ENCODE assay signal across 22 cellular contexts in the genomic region with DNA sequence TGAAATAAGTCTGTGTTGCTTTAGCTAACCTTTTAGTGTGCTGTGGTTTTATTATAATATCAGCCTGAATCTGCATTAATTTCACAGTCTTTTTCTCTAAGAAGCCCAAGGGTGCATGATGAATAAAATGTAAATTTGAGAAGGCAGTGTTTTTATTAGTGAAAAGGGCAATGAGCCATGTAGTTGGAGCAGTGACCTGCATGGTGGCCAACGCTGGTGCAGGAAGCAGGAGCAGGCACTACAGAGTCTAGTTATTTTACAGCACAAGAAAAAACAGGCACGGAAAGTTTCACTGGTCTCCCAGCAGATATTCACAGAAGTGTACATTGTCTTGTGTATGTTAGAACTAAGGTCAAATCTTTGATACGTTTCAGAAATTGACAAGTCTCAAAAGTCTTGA.
DNase-seq lines count a peak whose midpoint lies in the region; ATAC-seq and TF ChIP-seq lines count a peak whose summit lies in the region.
"Had no signal": no experiment of that assay in that cellular context is flagged by ENCODE, and none has a peak within 500 bp of the region (broad histone marks: within the 10 kb centered on the region; RNA-seq: fewer than 3 reads in every experiment).

No MANE protein-coding gene starts in this region.

- no peak overlapping the region for H3K4me3 ChIP-seq in CD4-positive, CD25-positive, alpha-beta regulatory T cell (ENCODE audit: low read depth, low read length)
- H3K4me3 ChIP-seq in Karpas-422 (ENCODE audit: low read length) (no peak overlapping the region), osteoblast (ENCODE audit: insufficient read depth, low read length) (no peak overlapping the region)
- H3K4me3 ChIP-seq: body of pancreas, uterus had no signal

- H3K27me3 ChIP-seq in CD4-positive, CD25-positive, alpha-beta regulatory T cell (ENCODE audit: control insufficient read depth, insufficient read depth, low read length) = no peaks in the 10 kb centered on the region
- no peaks in the 10 kb centered on the region for H3K27me3 ChIP-seq in Karpas-422 (ENCODE audit: low read length)
- no peaks in the 10 kb centered on the region for H3K27me3 ChIP-seq in osteoblast (ENCODE audit: insufficient read depth, low read length)
- H3K27me3 ChIP-seq: body of pancreas, uterus had no signal

- H3K36me3 ChIP-seq in CD4-positive, CD25-positive, alpha-beta regulatory T cell (ENCODE audit: control insufficient read depth, insufficient read depth, low read length) = peaks cover 90% of the 10 kb centered on the region
- H3K36me3 ChIP-seq in Karpas-422 (ENCODE audit: insufficient read depth, low read length) (no peaks in the 10 kb centered on the region), osteoblast (ENCODE audit: insufficient read depth, low read length) (no peaks in the 10 kb centered on the region)
- H3K36me3 ChIP-seq: uterus had no signal

- no peak for DNase-seq in CD4-positive, CD25-positive, alpha-beta regulatory T cell
- peak; percentile 65 for DNase-seq in G401 (ENCODE audit: low spot score)
- DNase-seq in naive B cell = no peak
- DNase-seq in LoVo (ENCODE audit: low spot score) = no peak
- no peak for DNase-seq in Karpas-422
- DNase-seq in osteoblast (ENCODE audit: insufficient read length, low spot score, missing footprints) = no peak
- DNase-seq: activated naive CD4-positive, alpha-beta T cell; body of pancreas; Calu3; KBM-7; NCI-H1092 treated with DMSO at 0.1 percent for 48 hours; NCI-H2107; NCI-H510A treated with DMSO at 0.1 percent for 48 hours; SHP77 treated with DMSO at 0.1 percent for 48 hours; stimulated activated CD4-positive, alpha-beta T cell treated with anti-CD3 and anti-CD28 coated beads, Interleukin-2, amount 100 ng/mL, for 48 hours; substantia nigra; T-helper 2 cell; uterus had no signal

- H3K4me1 ChIP-seq in CD4-positive, CD25-positive, alpha-beta regulatory T cell (ENCODE audit: control insufficient read depth, insufficient read depth, low read length, poor library complexity, severe bottlenecking) = peaks cover 41% of the 10 kb centered on the region
- H3K4me1 ChIP-seq in Karpas-422 (ENCODE audit: low read length) (peaks cover 13% of the 10 kb centered on the region), osteoblast (ENCODE audit: insufficient read depth, low read length) (no peaks in the 10 kb centered on the region)
- H3K4me1 ChIP-seq: parathyroid adenoma had no signal

- H2AFZ ChIP-seq in Karpas-422 (ENCODE audit: low read length) = no peak overlapping the region
- no peak overlapping the region for H2AFZ ChIP-seq in osteoblast (ENCODE audit: low read length)
- H2AFZ ChIP-seq: parathyroid adenoma had no signal

- H3K79me2 ChIP-seq in Karpas-422 (ENCODE audit: low read length) (no peaks in the 10 kb centered on the region), osteoblast (ENCODE audit: insufficient read depth, low read length) (no peaks in the 10 kb centered on the region)
- H3K79me2 ChIP-seq: parathyroid adenoma had no signal

- peaks cover 51 to 94% (median 59%) of the 10 kb centered on the region in 4 donors for H3K4me1 Mint-ChIP-seq in CD4-positive, CD25-positive, alpha-beta regulatory T cell
- peaks cover 69% of the 10 kb centered on the region for H3K4me1 Mint-ChIP-seq in activated T-helper 17 cell treated with anti-CD3 and anti-CD28 coated beads, Interleukin-2, amount 50 U/mL, for 72 hours
- H3K4me1 Mint-ChIP-seq in naive B cell = peaks cover 58 to 82% (median 59%) of the 10 kb centered on the region in 3 donors

- no peak overlapping the region for H3K9ac ChIP-seq in Karpas-422 (ENCODE audit: low read length)
- H3K9ac ChIP-seq: parathyroid adenoma had no signal

- no peak for TF ChIP-seq CTCF in osteoblast (IDR thresholded peaks at IDR 0.05; ENCODE audit: extremely low read depth, low read depth, low read length)

- peak overlapping the region in 3 of 4 donors; percentile 8 to 31 (median 12) for H3K4me3 Mint-ChIP-seq in CD4-positive, CD25-positive, alpha-beta regulatory T cell
- peak overlapping the region; percentile 34 for H3K4me3 Mint-ChIP-seq in activated T-helper 17 cell treated with anti-CD3 and anti-CD28 coated beads, Interleukin-2, amount 50 U/mL, for 72 hours
- H3K4me3 Mint-ChIP-seq in naive B cell = peak overlapping the region in 5 of 8 donors; percentile 12 to 61 (median 49)

- no peaks in the 10 kb centered on the region for H4K20me1 ChIP-seq in Karpas-422 (ENCODE audit: insufficient read depth, low read depth, low read length)
- no peaks in the 10 kb centered on the region for H4K20me1 ChIP-seq in osteoblast (ENCODE audit: insufficient read depth, low read length)

- no peaks in the 10 kb centered on the region for H3K9me2 ChIP-seq in Karpas-422 (replicated peaks; ENCODE audit: insufficient read depth, low read length)

- H3K27ac Mint-ChIP-seq in CD4-positive, CD25-positive, alpha-beta regulatory T cell = peak overlapping the region in 2 of 3 donors; percentile 32 to 85
- peak overlapping the region; percentile 83 for H3K27ac Mint-ChIP-seq in activated T-helper 17 cell treated with anti-CD3 and anti-CD28 coated beads, Interleukin-2, amount 50 U/mL, for 72 hours
- H3K27ac Mint-ChIP-seq in naive B cell = peak overlapping the region in 4 of 6 donors; percentile 24 to 78 (median 52)

- ATAC-seq in CD4-positive, CD25-positive, alpha-beta regulatory T cell (ENCODE audit: low read depth in 2 of 2) = no peak
- no peak for ATAC-seq in activated T-helper 17 cell treated with anti-CD3 and anti-CD28 coated beads, Interleukin-2, amount 50 U/mL, for 72 hours (replicated peaks)
- ATAC-seq in naive B cell (ENCODE audit: low read depth in 2 of 2) (no peak), HG03280 (IDR thresholded peaks at IDR 0.05; ENCODE audit: unreplicated experiment) (no peak)
- ATAC-seq: body of pancreas, left lobe of liver had no signal

- H3K27ac ChIP-seq in CD4-positive, CD25-positive, alpha-beta regulatory T cell (ENCODE audit: insufficient read depth, low read length, poor library complexity, severe bottlenecking) = peak overlapping the region; percentile 41
- no peak overlapping the region for H3K27ac ChIP-seq in Karpas-422 (ENCODE audit: low read length)
- H3K27ac ChIP-seq in osteoblast (ENCODE audit: low read depth, low read length) = no peak overlapping the region
- H3K27ac ChIP-seq: body of pancreas, parathyroid adenoma, uterus had no signal

- H3K27me3 Mint-ChIP-seq in CD4-positive, CD25-positive, alpha-beta regulatory T cell = no peaks in the 10 kb centered on the region
- H3K27me3 Mint-ChIP-seq in activated T-helper 17 cell treated with anti-CD3 and anti-CD28 coated beads, Interleukin-2, amount 50 U/mL, for 72 hours = no peaks in the 10 kb centered on the region
- H3K27me3 Mint-ChIP-seq in naive B cell = no peaks in the 10 kb centered on the region

- H3K9me3 Mint-ChIP-seq in CD4-positive, CD25-positive, alpha-beta regulatory T cell = no peaks in the 10 kb centered on the region
- no peaks in the 10 kb centered on the region for H3K9me3 Mint-ChIP-seq in activated T-helper 17 cell treated with anti-CD3 and anti-CD28 coated beads, Interleukin-2, amount 50 U/mL, for 72 hours
- no peaks in the 10 kb centered on the region for H3K9me3 Mint-ChIP-seq in naive B cell

- H3K36me3 Mint-ChIP-seq in CD4-positive, CD25-positive, alpha-beta regulatory T cell = peaks cover 61% of the 10 kb centered on the region
- no peaks in the 10 kb centered on the region for H3K36me3 Mint-ChIP-seq in activated T-helper 17 cell treated with anti-CD3 and anti-CD28 coated beads, Interleukin-2, amount 50 U/mL, for 72 hours (ENCODE audit: low read depth)
- peaks cover 14 to 22% of the 10 kb centered on the region in 2 donors for H3K36me3 Mint-ChIP-seq in naive B cell

- H3K4me2 ChIP-seq in Karpas-422 (ENCODE audit: low read depth, low read length, poor library complexity, severe bottlenecking) = no peak overlapping the region
- H3K4me2 ChIP-seq in osteoblast (ENCODE audit: insufficient read depth, low read length) = no peak overlapping the region

- H3K9me3 ChIP-seq in CD4-positive, CD25-positive, alpha-beta regulatory T cell (ENCODE audit: control insufficient read depth in 2 of 2, low read length in 2 of 2) = no peaks in the 10 kb centered on the region
- H3K9me3 ChIP-seq in Karpas-422 (ENCODE audit: low read length) (no peaks in the 10 kb centered on the region), osteoblast (ENCODE audit: low read depth, low read length) (no peaks in the 10 kb centered on the region)
- H3K9me3 ChIP-seq: body of pancreas, uterus had no signal

- in situ Hi-C loops in G401 (cut with HindIII; ENCODE audit: low sequenced_read_pairs) = no loop called here
